In the genomic region with DNA sequence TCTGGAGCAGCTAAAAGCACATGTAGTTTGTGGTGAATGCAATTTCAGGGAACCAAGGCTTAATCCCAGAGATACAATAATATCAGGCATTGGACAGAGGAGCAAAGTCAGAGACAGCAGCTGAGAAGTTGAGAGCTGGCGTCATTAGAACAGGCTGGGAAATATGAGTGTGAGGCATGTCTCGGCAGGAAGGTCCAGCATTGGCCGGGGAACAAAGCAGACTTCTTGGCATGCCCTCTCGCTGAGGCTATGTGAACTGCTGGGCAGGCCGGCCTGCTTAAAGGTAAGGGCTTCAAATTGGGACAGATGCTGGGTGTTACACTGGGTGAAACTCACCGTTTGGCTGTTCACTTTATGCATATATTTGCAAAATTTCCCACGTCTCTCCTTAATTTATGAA, we compare ENCODE assay signal across 11 cellular contexts.
A peak's percentile ranks its signal among the peaks of the same experiment; 100 is the strongest.
DNase-seq lines count a peak whose midpoint lies in the region; ATAC-seq and TF ChIP-seq lines count a peak whose summit lies in the region.
"Had no signal": no experiment of that assay in that cellular context is flagged by ENCODE, and none has a peak within 500 bp of the region (broad histone marks: within the 10 kb centered on the region; RNA-seq: fewer than 3 reads in every experiment).

No MANE protein-coding gene starts in this region.

- no peaks in the 10 kb centered on the region for H3K9me3 Mint-ChIP-seq in chondrocyte (ENCODE audit: low read depth)
- no peaks in the 10 kb centered on the region for H3K9me3 Mint-ChIP-seq in activated CD4-positive, alpha-beta T cell treated with anti-CD3 and anti-CD28 coated beads, Interleukin-2, amount 10 ng/mL, durations not matched to agents 24 days and 14 days

- H3K4me2 ChIP-seq in IMR-90 (ENCODE audit: low read depth, low read length), result no peak overlapping the region

- peak; percentile 57 for DNase-seq in IMR-90
- no peak for DNase-seq in chondrocyte (ENCODE audit: low spot score)
- DNase-seq in iris pigment epithelial cell (ENCODE audit: low read depth), result peak; percentile 68
- DNase-seq in activated CD4-positive, alpha-beta T cell treated with anti-CD3 and anti-CD28 coated beads, Interleukin-2, amount 10 ng/mL, durations not matched to agents 24 days and 14 days, result no peak
- DNase-seq: central memory CD4-positive, alpha-beta T cell; NCI-H1417; RPMI8226 had no signal

- no peak overlapping the region for H3K23ac ChIP-seq in IMR-90 (ENCODE audit: low read depth, low read length)

- H2AFZ ChIP-seq in IMR-90 (replicated peaks; ENCODE audit: low read length, poor library complexity), result no peak overlapping the region

- no peaks in the 10 kb centered on the region for H3K9me1 ChIP-seq in IMR-90 (ENCODE audit: insufficient read depth, low read length)

- no peak for TF ChIP-seq RAD21 in IMR-90 (IDR thresholded peaks at IDR 0.05; ENCODE audit: low read length)

- peak overlapping the region; percentile 46 for H3K27ac Mint-ChIP-seq in chondrocyte (ENCODE audit: unreplicated experiment)
- no peak overlapping the region for H3K27ac Mint-ChIP-seq in activated CD4-positive, alpha-beta T cell treated with anti-CD3 and anti-CD28 coated beads, Interleukin-2, amount 10 ng/mL, durations not matched to agents 24 days and 14 days

- H3K4me1 ChIP-seq in IMR-90 (ENCODE audit: control insufficient read depth, insufficient read depth, low read length), result no peaks in the 10 kb centered on the region
- H3K4me1 ChIP-seq in skeletal muscle tissue (ENCODE audit: control insufficient read depth in 3 of 3, insufficient read depth in 3 of 3, low read length in 3 of 3), result peaks cover 12 to 33% (median 26%) of the 10 kb centered on the region in 3 donors

- H3K9me3 ChIP-seq in IMR-90 (ENCODE audit: control insufficient read depth, insufficient read depth, low read length), result no peaks in the 10 kb centered on the region
- H3K9me3 ChIP-seq in skeletal muscle tissue (ENCODE audit: control insufficient read depth in 3 of 3, low read length in 3 of 3), result no peaks in the 10 kb centered on the region

- 0 out of 4 replicates have a peak overlapping the region, but pooled peaks of 1 of the 2 experiments have one; percentile 6 for H4K8ac ChIP-seq in IMR-90 (ENCODE audit: low read depth in 2 of 2, low read length in 2 of 2)

- H3K79me1 ChIP-seq in IMR-90 (ENCODE audit: low read depth in 1 of 2, low read length in 2 of 2), result no peaks in the 10 kb centered on the region

- no peak overlapping the region for H3K27ac ChIP-seq in IMR-90 (ENCODE audit: insufficient read depth, low read length)
- H3K27ac ChIP-seq in skeletal muscle tissue (ENCODE audit: low read depth, low read length), result peak overlapping the region; percentile 46

- peaks cover 17% of the 10 kb centered on the region for H3K4me1 Mint-ChIP-seq in chondrocyte (ENCODE audit: low read depth)
- H3K4me1 Mint-ChIP-seq in activated CD4-positive, alpha-beta T cell treated with anti-CD3 and anti-CD28 coated beads, Interleukin-2, amount 10 ng/mL, durations not matched to agents 24 days and 14 days, result no peaks in the 10 kb centered on the region

- H3K9ac ChIP-seq in IMR-90 (ENCODE audit: low read depth, low read length) (no peak overlapping the region), skeletal muscle tissue (ENCODE audit: low read depth in 1 of 3, low read length in 3 of 3) (peak overlapping the region in 1 of 3 donors; percentile 28)

- H3K18ac ChIP-seq in IMR-90 (ENCODE audit: low read depth, low read length), result no peak overlapping the region

- no peak overlapping the region for H3K4me3 Mint-ChIP-seq in chondrocyte (ENCODE audit: unreplicated experiment)
- H3K4me3 Mint-ChIP-seq in activated CD4-positive, alpha-beta T cell treated with anti-CD3 and anti-CD28 coated beads, Interleukin-2, amount 10 ng/mL, durations not matched to agents 24 days and 14 days, result no peak overlapping the region

- dilution Hi-C loops in IMR-90 (cut with HindIII; ENCODE audit: low sequenced_read_pairs, unreplicated experiment), result no loop called here

- no peak overlapping the region for H2AK5ac ChIP-seq in IMR-90 (ENCODE audit: low read depth, low read length)

- H3K14ac ChIP-seq in IMR-90 (replicated peaks; ENCODE audit: low read depth, low read length), result no peak overlapping the region

- no peak overlapping the region for H2AK9ac ChIP-seq in IMR-90 (replicated peaks; ENCODE audit: low read depth, low read length, poor library complexity)

- H3K4ac ChIP-seq in IMR-90 (ENCODE audit: low read depth, low read length), result no peak overlapping the region

- peak; percentile 88 for ATAC-seq in IMR-90 (ENCODE audit: low read depth)
- ATAC-seq in GM18868 (IDR thresholded peaks at IDR 0.05; ENCODE audit: unreplicated experiment), result no peak
- ATAC-seq in GM19035 (IDR thresholded peaks at IDR 0.05; ENCODE audit: unreplicated experiment), result no peak
- ATAC-seq in HG03354 (IDR thresholded peaks at IDR 0.05; ENCODE audit: poor library complexity, severe bottlenecking, unreplicated experiment), result no peak

- no peaks in the 10 kb centered on the region for H4K20me1 ChIP-seq in IMR-90 (ENCODE audit: insufficient read depth, low read length)

- no peak overlapping the region for H2BK15ac ChIP-seq in IMR-90 (ENCODE audit: low read depth, low read length)

- no TSS peak for BruUV-seq in IMR-90 (replicated peaks; lab: Mats Ljungman, UMichigan)

- in situ Hi-C loops in IMR-90 (cut with MboI; ENCODE audit: low sequenced_read_pairs), result no loop called here

- H3K27me3 ChIP-seq in IMR-90 (ENCODE audit: control insufficient read depth, insufficient read depth, low read length), result 0 out of 2 replicates have a peak, but pooled peaks cover 1% of the 10 kb centered on the region
- no peaks in the 10 kb centered on the region for H3K27me3 ChIP-seq in skeletal muscle tissue (ENCODE audit: control insufficient read depth in 3 of 3, insufficient read depth in 3 of 3, low read length in 3 of 3)

- TF ChIP-seq CTCF in IMR-90 (conservative IDR thresholded peaks at IDR 0.05; ENCODE audit: low read depth, low read length) (0 out of 2 replicates have a peak, but pooled peaks have one; percentile 20), chondrocyte (IDR thresholded peaks at IDR 0.05) (peak; percentile 51)

- intact Hi-C loops in IMR-90 (cut with micrococcal nuclease), result no loop called here
- intact Hi-C loops in activated CD4-positive, alpha-beta T cell treated with anti-CD3 and anti-CD28 coated beads, Interleukin-2, amount 10 ng/mL, durations not matched to agents 24 days and 14 days (cut with micrococcal nuclease), result no loop called here

- H2BK120ac ChIP-seq in IMR-90 (ENCODE audit: low read depth, low read length), result no peak overlapping the region

- WGBS in IMR-90 (ENCODE audit: extremely low coverage in 2 of 2, insufficient read length in 1 of 2), 2 experiments, result 71% methylated on average over 1 of the region's 7 CpGs; no CpG with 5 or more reads in 1 of the 2 experiments

- H2BK20ac ChIP-seq in IMR-90 (ENCODE audit: low read depth, low read length), result no peak overlapping the region; the same call in 1 of the 2 replicates

- TF ChIP-seq POLR2A in IMR-90 (IDR thresholded peaks at IDR 0.05; ENCODE audit: low read depth, low read length), result no peak

- no peaks in the 10 kb centered on the region for H3K36me3 Mint-ChIP-seq in chondrocyte (ENCODE audit: low read depth)
- no peaks in the 10 kb centered on the region for H3K36me3 Mint-ChIP-seq in activated CD4-positive, alpha-beta T cell treated with anti-CD3 and anti-CD28 coated beads, Interleukin-2, amount 10 ng/mL, durations not matched to agents 24 days and 14 days (ENCODE audit: low read depth)

- CTCF ChIA-PET in IMR-90 (lab: Yijun Ruan, JAX), result interaction anchor here (0.7 to 1.1 kb wide), 2 partner anchors 9 to 40 kb away, joined by 3 to 7 read pairs; no protein-coding TSS in a partner anchor

- H2BK5ac ChIP-seq in IMR-90 (ENCODE audit: low read depth, low read length, poor library complexity, severe bottlenecking), result no peak overlapping the region

- H4K91ac ChIP-seq in IMR-90 (ENCODE audit: insufficient read depth, low read depth, low read length), result no peak overlapping the region

- H3K56ac ChIP-seq in IMR-90 (ENCODE audit: extremely low read depth, insufficient read depth, low read length), result no peak overlapping the region

- no peaks in the 10 kb centered on the region for H3K27me3 Mint-ChIP-seq in chondrocyte (ENCODE audit: low read depth)
- H3K27me3 Mint-ChIP-seq in activated CD4-positive, alpha-beta T cell treated with anti-CD3 and anti-CD28 coated beads, Interleukin-2, amount 10 ng/mL, durations not matched to agents 24 days and 14 days, result peaks cover 4% of the 10 kb centered on the region

- H3K4me3 ChIP-seq in IMR-90 (ENCODE audit: insufficient read depth, low read depth, low read length) (no peak overlapping the region), skeletal muscle tissue (ENCODE audit: low read length in 3 of 3) (no peak overlapping the region)

- POLR2A ChIA-PET in IMR-90 (lab: Charles Lee; ENCODE audit: unreplicated experiment), result no interaction called here

- H4K5ac ChIP-seq in IMR-90 (ENCODE audit: low read depth, low read length), result no peak overlapping the region

- no peaks in the 10 kb centered on the region for H3K36me3 ChIP-seq in IMR-90 (ENCODE audit: control insufficient read depth, insufficient read depth, low read length)
- no peaks in the 10 kb centered on the region for H3K36me3 ChIP-seq in skeletal muscle tissue (ENCODE audit: control insufficient read depth in 3 of 3, insufficient read depth in 3 of 3, low read length in 3 of 3)

TF ChIP-seq in IMR-90, 13 proteins besides CTCF, POLR2A, EP300 and RAD21:
- no peak for TF ChIP-seq BHLHE40 (IDR thresholded peaks at IDR 0.05; ENCODE audit: low read depth, low read length)
- no peak for TF ChIP-seq SMC3 (IDR thresholded peaks at IDR 0.05; ENCODE audit: low read depth, low read length)
- no peak for TF ChIP-seq MXI1 (IDR thresholded peaks at IDR 0.05; ENCODE audit: borderline replicate concordance, low read depth, low read length)
- no peak for TF ChIP-seq CEBPB (IDR thresholded peaks at IDR 0.05; ENCODE audit: low read depth, low read length)
- TF ChIP-seq CHD1 (IDR thresholded peaks at IDR 0.05; ENCODE audit: low read depth, low read length), result no peak
- no peak for TF ChIP-seq MAFK (IDR thresholded peaks at IDR 0.05; ENCODE audit: low read depth, low read length)
- TF ChIP-seq, protein P1, sequence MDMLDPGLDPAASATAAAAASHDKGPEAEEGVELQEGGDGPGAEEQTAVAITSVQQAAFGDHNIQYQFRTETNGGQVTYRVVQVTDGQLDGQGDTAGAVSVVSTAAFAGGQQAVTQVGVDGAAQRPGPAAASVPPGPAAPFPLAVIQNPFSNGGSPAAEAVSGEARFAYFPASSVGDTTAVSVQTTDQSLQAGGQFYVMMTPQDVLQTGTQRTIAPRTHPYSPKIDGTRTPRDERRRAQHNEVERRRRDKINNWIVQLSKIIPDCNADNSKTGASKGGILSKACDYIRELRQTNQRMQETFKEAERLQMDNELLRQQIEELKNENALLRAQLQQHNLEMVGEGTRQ (IDR thresholded peaks at IDR 0.05; ENCODE audit: low read depth, low read length), result no peak
TF ChIP-seq in IMR-90: peak in this region for 0.

Comparison
In these comparisons a context has a peak if more than half of its experiments do, and no peak if none do; other contexts are left out.
1. DNase-seq: peak in IMR-90 (single experiment) and iris pigment epithelial cell (single experiment); none in chondrocyte (single experiment) and activated CD4-positive, alpha-beta T cell treated with anti-CD3 and anti-CD28 coated beads, Interleukin-2, amount 10 ng/mL, durations not matched to agents 24 days and 14 days (single experiment).